Comparison of ENCODE assay signal across 25 cellular contexts in genomic region chr5:117103703-117104102, GRCh38.
DNase-seq lines count a peak whose midpoint lies in the region; ATAC-seq, FAIRE-seq and TF ChIP-seq lines count a peak whose summit lies in the region.
"Had no signal": no experiment of that assay in that cellular context is flagged by ENCODE, and none has a peak within 500 bp of the region (broad histone marks: within the 10 kb centered on the region; RNA-seq: fewer than 3 reads in every experiment).

No MANE protein-coding gene starts in this region.

- H3K4me3 Mint-ChIP-seq in neural progenitor cell = peak overlapping the region; percentile 71
- H3K4me3 Mint-ChIP-seq: activated CD4-positive, alpha-beta T cell treated with anti-CD3 and anti-CD28 coated beads, Interleukin-2, amount 10 ng/mL, durations not matched to agents 7 days and 5 days; activated naive CD4-positive, alpha-beta T cell treated with anti-CD3 and anti-CD28 coated beads for 36 hours; B cell had no signal

- no peak overlapping the region for H3K4me2 ChIP-seq in K562 (ENCODE audit: insufficient read depth, low read length)
- H3K4me2 ChIP-seq in neural progenitor cell = peak overlapping the region; percentile 50
- H3K4me2 ChIP-seq in Karpas-422 (ENCODE audit: low read depth, low read length, poor library complexity, severe bottlenecking) = no peak overlapping the region
- H3K4me2 ChIP-seq: smooth muscle cell had no signal

- no peaks in the 10 kb centered on the region for H3K36me3 Mint-ChIP-seq in neural progenitor cell

- no peaks in the 10 kb centered on the region for H3K9me3 ChIP-seq in K562 (replicated peaks; ENCODE audit: control insufficient read depth, insufficient read depth, low read depth, low read length)
- H3K9me3 ChIP-seq in neural progenitor cell (ENCODE audit: low read depth) = no peaks in the 10 kb centered on the region
- H3K9me3 ChIP-seq in Karpas-422 (ENCODE audit: low read length) = no peaks in the 10 kb centered on the region
- H3K9me3 ChIP-seq: ascending aorta, suprapubic skin had no signal

- H3K9me1 ChIP-seq in K562 (ENCODE audit: control insufficient read depth, insufficient read depth, low read length) = no peaks in the 10 kb centered on the region

- TF ChIP-seq RAD21 in K562 (CRISPR knock-in tag; conservative IDR thresholded peaks at IDR 0.05 in 1 of 2, IDR thresholded peaks at IDR 0.05 in 1 of 2) = no peak

- 0% methylated on average over 4 of the region's 4 CpGs for WGBS in K562 (ENCODE audit: insufficient coverage, low coverage, missing lambda C conversion rate)

- no peak for TF ChIP-seq POLR2A in K562 (conservative IDR thresholded peaks at IDR 0.05)

- intact Hi-C loops in K562 (cut with micrococcal nuclease) = no loop called here

- H3K4me1 ChIP-seq in K562 (replicated peaks in 1 of 2; ENCODE audit: control insufficient read depth in 2 of 2, insufficient read depth in 2 of 2, low read length in 2 of 2) = no peaks in the 10 kb centered on the region
- peaks cover 36% of the 10 kb centered on the region for H3K4me1 ChIP-seq in neural progenitor cell
- H3K4me1 ChIP-seq in Karpas-422 (ENCODE audit: low read length) = 0 out of 2 replicates have a peak, but pooled peaks cover 3% of the 10 kb centered on the region
- H3K4me1 ChIP-seq: ascending aorta, suprapubic skin had no signal

- DNase-seq in ELF-1 (ENCODE audit: low read depth, low spot score) (peak; percentile 65), NCI-H1105 treated with DMSO at 0.1 percent for 48 hours (lab: John Stamatoyannopoulos, UW) (peak; percentile 54), K562 (ENCODE audit: extremely low read depth in 1 of 4, low spot score in 3 of 4) (no peak), neural progenitor cell (ENCODE audit: low spot score) (peak; percentile 72), HTR-8/SVneo (ENCODE audit: insufficient read length, low spot score) (no peak), Karpas-422 (no peak)
- DNase-seq: activated CD4-positive, alpha-beta T cell treated with anti-CD3 and anti-CD28 coated beads, Interleukin-2, amount 10 ng/mL, durations not matched to agents 7 days and 5 days; activated naive CD4-positive, alpha-beta T cell treated with anti-CD3 and anti-CD28 coated beads for 36 hours; activated T-cell treated with anti-CD3 and anti-CD28 coated beads for 4 hours; foreskin fibroblast; GOT3; Kasumi-1; left colon; NCI-H187; NCI-H510A treated with DMSO at 0.1 percent for 48 hours; posterior cingulate gyrus; stimulated activated CD4-positive, alpha-beta T cell treated with anti-CD3 and anti-CD28 coated beads, Interleukin-4, amount 100 ng/mL, for 4 hours; stimulated activated CD8-positive, alpha-beta memory T cell treated with anti-CD3 and anti-CD28 coated beads, Interleukin-4, amount 100 ng/mL, for 48 hours had no signal

- no peak overlapping the region for H2AFZ ChIP-seq in K562 (ENCODE audit: low read depth, low read length)
- H2AFZ ChIP-seq in neural progenitor cell (replicated peaks) = no peak overlapping the region
- no peak overlapping the region for H2AFZ ChIP-seq in Karpas-422 (ENCODE audit: low read length)

- H3F3A ChIP-seq in neural progenitor cell (ENCODE audit: low read depth) = peaks cover 24% of the 10 kb centered on the region

- H3K9me3 Mint-ChIP-seq in neural progenitor cell = no peaks in the 10 kb centered on the region
- H3K9me3 Mint-ChIP-seq: activated CD4-positive, alpha-beta T cell treated with anti-CD3 and anti-CD28 coated beads, Interleukin-2, amount 10 ng/mL, durations not matched to agents 7 days and 5 days; activated naive CD4-positive, alpha-beta T cell treated with anti-CD3 and anti-CD28 coated beads for 36 hours had no signal

- no peaks in the 10 kb centered on the region for H3K9me2 ChIP-seq in Karpas-422 (replicated peaks; ENCODE audit: insufficient read depth, low read length)

- CTCF ChIA-PET in K562 (lab: Yijun Ruan, JAX; ENCODE audit: low intra/inter-chr PET ratio) = no interaction called here

- H3K27ac Mint-ChIP-seq in neural progenitor cell = peak overlapping the region; percentile 75
- H3K27ac Mint-ChIP-seq: activated CD4-positive, alpha-beta T cell treated with anti-CD3 and anti-CD28 coated beads, Interleukin-2, amount 10 ng/mL, durations not matched to agents 7 days and 5 days; activated naive CD4-positive, alpha-beta T cell treated with anti-CD3 and anti-CD28 coated beads for 36 hours; B cell had no signal

- TF ChIP-seq EP300 in K562 (IDR thresholded peaks at IDR 0.05; ENCODE audit: low read length) = no peak

- H3K27ac ChIP-seq in K562 (ENCODE audit: extremely low read depth, low read depth, low read length) (no peak overlapping the region), neural progenitor cell (peak overlapping the region; percentile 83), Karpas-422 (ENCODE audit: low read length) (no peak overlapping the region)
- H3K27ac ChIP-seq: ascending aorta, suprapubic skin had no signal

- POLR2A ChIA-PET in K562 (lab: Yijun Ruan, JAX) = no interaction called here

- FAIRE-seq in K562 (lab: Jason Lieb, UNC) (no peak), HTR-8/SVneo (lab: Jason Lieb, UNC) (no peak)
- FAIRE-seq: endothelial cell of umbilical vein, TTC549 had no signal

- no TSS peak for BruUV-seq in K562 (replicated peaks; lab: Mats Ljungman, UMichigan)

- TF ChIP-seq CTCF in K562 (IDR thresholded peaks at IDR 0.05 in 2 of 3, conservative IDR thresholded peaks at IDR 0.05 in 1 of 3; ENCODE audit: insufficient read depth in 2 of 3, low read depth in 1 of 3, low read length in 3 of 3) = no peak
- TF ChIP-seq CTCF in neural progenitor cell (IDR thresholded peaks at IDR 0.05) = no peak

- no peak overlapping the region for H3K9ac ChIP-seq in K562 (ENCODE audit: insufficient read depth in 1 of 2, low read depth in 2 of 2, low read length in 2 of 2)
- no peak overlapping the region for H3K9ac ChIP-seq in neural progenitor cell
- H3K9ac ChIP-seq in Karpas-422 (ENCODE audit: low read length) = no peak overlapping the region

- H3K36me3 ChIP-seq in K562 (ENCODE audit: control insufficient read depth, insufficient read depth, low read length) (no peaks in the 10 kb centered on the region), neural progenitor cell (no peaks in the 10 kb centered on the region), Karpas-422 (ENCODE audit: insufficient read depth, low read length) (no peaks in the 10 kb centered on the region)
- H3K36me3 ChIP-seq: ascending aorta, suprapubic skin had no signal

- in situ Hi-C loops in K562 (cut with MboI) = no loop called here

- H3K4me3 ChIP-seq in K562 = no peak overlapping the region
- no peak overlapping the region for H3K4me3 ChIP-seq in neural progenitor cell
- no peak overlapping the region for H3K4me3 ChIP-seq in Karpas-422 (ENCODE audit: low read length)
- H3K4me3 ChIP-seq: ascending aorta, smooth muscle cell, suprapubic skin had no signal

- peaks cover 11% of the 10 kb centered on the region for H3K27me3 Mint-ChIP-seq in neural progenitor cell (ENCODE audit: insufficient read depth, low read depth)
- H3K27me3 Mint-ChIP-seq: activated CD4-positive, alpha-beta T cell treated with anti-CD3 and anti-CD28 coated beads, Interleukin-2, amount 10 ng/mL, durations not matched to agents 7 days and 5 days; B cell had no signal

- H4K20me1 ChIP-seq in K562 (replicated peaks; ENCODE audit: control insufficient read depth, insufficient read depth, low read length) = no peaks in the 10 kb centered on the region
- H4K20me1 ChIP-seq in neural progenitor cell (ENCODE audit: low read depth) = no peaks in the 10 kb centered on the region
- no peaks in the 10 kb centered on the region for H4K20me1 ChIP-seq in Karpas-422 (ENCODE audit: insufficient read depth, low read depth, low read length)

- H3K27me3 ChIP-seq in K562 (ENCODE audit: control insufficient read depth in 2 of 2, insufficient read depth in 2 of 2, low read length in 2 of 2) (no peaks in the 10 kb centered on the region), neural progenitor cell (no peaks in the 10 kb centered on the region), Karpas-422 (ENCODE audit: low read length) (no peaks in the 10 kb centered on the region)
- H3K27me3 ChIP-seq: ascending aorta, suprapubic skin had no signal

- no peaks in the 10 kb centered on the region for H3K79me2 ChIP-seq in K562 (ENCODE audit: control insufficient read depth, insufficient read depth, low read length)
- H3K79me2 ChIP-seq in neural progenitor cell (ENCODE audit: low read depth) = no peaks in the 10 kb centered on the region
- no peaks in the 10 kb centered on the region for H3K79me2 ChIP-seq in Karpas-422 (ENCODE audit: low read length)

- ATAC-seq in K562 = no peak
- no peak for ATAC-seq in HG03457 (IDR thresholded peaks at IDR 0.05; ENCODE audit: unreplicated experiment)
- ATAC-seq: left colon had no signal

- peaks cover 31% of the 10 kb centered on the region for H3K4me1 Mint-ChIP-seq in neural progenitor cell
- H3K4me1 Mint-ChIP-seq: activated CD4-positive, alpha-beta T cell treated with anti-CD3 and anti-CD28 coated beads, Interleukin-2, amount 10 ng/mL, durations not matched to agents 7 days and 5 days; B cell had no signal

TF ChIP-seq in K562, 482 proteins besides CTCF, POLR2A, EP300 and RAD21:
- TF ChIP-seq MCM7 (IDR thresholded peaks at IDR 0.05) (no peak), CBFA2T3 (IDR thresholded peaks at IDR 0.05) (no peak), ZNF76 (CRISPR knock-in tag; IDR thresholded peaks at IDR 0.05; ENCODE audit: borderline replicate concordance) (no peak), ZZZ3 (IDR thresholded peaks at IDR 0.05) (no peak), ELF4 (CRISPR knock-in tag; IDR thresholded peaks at IDR 0.05) (no peak), MAFG (tag; conservative IDR thresholded peaks at IDR 0.05) (0 out of 2 replicates have a peak, but pooled peaks have one; percentile 24)

Comparison
In these comparisons a context has a peak if more than half of its experiments do, and no peak if none do; other contexts are left out.
1. DNase-seq: peak in ELF-1 (single experiment), NCI-H1105 treated with DMSO at 0.1 percent for 48 hours (single experiment) and neural progenitor cell (single experiment); none in K562 (0 of 4), HTR-8/SVneo (single experiment) and Karpas-422 (single experiment).